ENCODE assay signal across 8 cellular contexts in the genomic region with DNA sequence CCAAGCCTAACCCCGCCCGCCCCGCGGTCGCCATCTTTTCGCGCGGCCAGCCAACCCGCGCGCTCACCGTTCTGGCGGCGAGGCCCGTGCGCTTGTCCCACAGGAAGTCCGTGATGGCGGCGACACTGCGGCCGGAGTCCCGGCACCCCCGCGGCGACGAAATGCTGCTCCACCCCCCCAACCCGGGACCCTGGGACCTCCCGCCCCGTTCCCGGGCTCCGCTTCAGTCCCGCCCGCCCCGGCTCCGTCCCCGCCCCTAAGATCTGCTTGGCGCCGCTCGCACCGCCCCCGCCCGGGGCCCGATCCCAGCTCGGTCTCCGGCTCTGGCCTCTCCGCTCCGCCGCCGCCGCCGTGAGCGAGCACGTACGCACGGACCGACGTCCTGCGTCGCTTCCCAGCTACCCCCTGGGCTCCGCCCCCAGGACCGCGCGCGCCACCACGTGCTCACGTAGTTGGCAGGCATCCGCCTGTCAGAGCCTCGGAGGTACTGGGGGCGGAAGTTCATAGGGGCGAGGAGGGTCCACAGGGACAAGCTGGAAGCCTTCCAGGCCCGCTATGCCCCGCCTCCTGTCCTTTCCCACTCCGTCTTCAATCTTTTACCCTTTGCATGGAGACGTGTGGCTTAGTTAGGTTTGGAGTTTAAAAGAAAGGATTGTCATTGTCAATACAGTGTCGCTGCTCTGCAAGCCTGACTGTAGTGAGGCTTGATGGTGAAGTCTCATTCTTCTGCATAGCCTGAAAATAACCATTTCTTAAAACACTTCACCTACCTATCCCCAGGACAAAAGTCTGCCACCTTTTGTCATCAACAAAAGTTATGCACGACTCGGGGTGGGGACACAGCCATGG. TPM values are rescaled to one million over a fixed set of nuclear protein-coding genes. Genes with fewer than 3 reads are reported as not detected.
A peak's percentile ranks its signal among the peaks of the same experiment; 100 is the strongest.
DNase-seq lines count a peak whose midpoint lies in the region; ATAC-seq and TF ChIP-seq lines count a peak whose summit lies in the region.

A gene (minus strand): TSS at position 371 of the 849 bp plus-strand sequence. CDS start 2,527 bp downstream, outside the sequence.

- 0 to 2% (median 1%) methylated on average over 35 to 77 of the region's 77 CpGs for WGBS in psoas muscle, 3 donors
- under 1% methylated on average over 77 of the region's 77 CpGs for WGBS in urinary bladder

- H3K9me3 ChIP-seq in left ventricle myocardium inferior (replicated peaks) (no peaks in the 10 kb centered on the region), psoas muscle (no peaks in the 10 kb centered on the region)

- DNase-seq in NCI-H187 treated with DMSO at 0.1 percent for 48 hours (lab: John Stamatoyannopoulos, UW) (peak; percentile 92), T-helper 2 cell (peak; percentile 86 to 98 (median 93)), amygdala (lab: John Stamatoyannopoulos, UW) (peak in 55 of 56 donors; percentile 42 to 95 (median 87)), left ventricle myocardium inferior (peak; percentile 96), psoas muscle (peak; percentile 97 to 98)

- H3K4me1 ChIP-seq in left ventricle myocardium inferior (peaks cover 55% of the 10 kb centered on the region), psoas muscle (peaks cover 34% of the 10 kb centered on the region), urinary bladder (ENCODE audit: insufficient read depth) (peaks cover 2% of the 10 kb centered on the region)

- peak; percentile 76 for ATAC-seq in GM18498 (IDR thresholded peaks at IDR 0.05; ENCODE audit: unreplicated experiment)
- ATAC-seq in HG02938 (IDR thresholded peaks at IDR 0.05; ENCODE audit: unreplicated experiment), result peak; percentile 76
- ATAC-seq in psoas muscle, result peak; percentile 91 to 93 (median 92)

- no peaks in the 10 kb centered on the region for H3K27me3 ChIP-seq in left ventricle myocardium inferior (ENCODE audit: low read depth)
- no peaks in the 10 kb centered on the region for H3K27me3 ChIP-seq in psoas muscle (ENCODE audit: insufficient read depth in 3 of 3, low read length in 2 of 3)

- peak within 1 kb of the TSS; percentile 97 for H3K27ac ChIP-seq in left ventricle myocardium inferior (replicated peaks)
- peak within 1 kb of the TSS; percentile 96 for H3K27ac ChIP-seq in psoas muscle
- H3K27ac ChIP-seq in urinary bladder (ENCODE audit: low read depth), result peak within 1 kb of the TSS; percentile 93

- intact Hi-C loops in left ventricle myocardium inferior (cut with micrococcal nuclease), result no loop called here
- intact Hi-C loops in psoas muscle (cut with DNase I), result loop anchor here in 1 of 2 donors (5.0 kb wide), 1 partner anchor 34 kb away; a partner anchor contains a TSS

- peak within 1 kb of the TSS; percentile 89 for H3K4me3 ChIP-seq in left ventricle myocardium inferior
- peak within 1 kb of the TSS; percentile 93 for H3K4me3 ChIP-seq in psoas muscle
- H3K4me3 ChIP-seq in urinary bladder (ENCODE audit: low read depth, low read length), result peak within 1 kb of the TSS; percentile 72

- peaks cover 26% of the 10 kb centered on the region for H3K36me3 ChIP-seq in left ventricle myocardium inferior
- H3K36me3 ChIP-seq in psoas muscle (ENCODE audit: insufficient read depth in 1 of 2, low read depth in 1 of 2), result peaks cover 4 to 32% of the 10 kb centered on the region in 2 donors
- H3K36me3 ChIP-seq in urinary bladder (ENCODE audit: insufficient read depth), result no peaks in the 10 kb centered on the region

- TF ChIP-seq CTCF in left ventricle myocardium inferior (IDR thresholded peaks at IDR 0.05; ENCODE audit: borderline replicate concordance) (no peak), psoas muscle (IDR thresholded peaks at IDR 0.05) (no peak)

RNA-seq across cellular contexts. Expression of the gene that starts here (rescaled TPM):
- 18.1 TPM for total RNA-seq in left ventricle myocardium inferior
- 10 to 100 TPM; 11.7 to 28.5 (median 22.7) TPM for total RNA-seq in psoas muscle
- polyA plus RNA-seq in psoas muscle, result 10 to 100 TPM; 15.2 to 20.9 (median 15.3) TPM
- total RNA-seq in urinary bladder, result 29.7 TPM
- polyA plus RNA-seq in urinary bladder, result 42.3 TPM

Comparison
In these comparisons a context has a peak if more than half of its experiments do, and no peak if none do; other contexts are left out.
1. Peak in every context shown above with its lines: DNase-seq, ATAC-seq, H3K4me3 ChIP-seq and H3K27ac ChIP-seq.